8 cellular contexts compared by ENCODE assay signal in genomic region chr12:106247731-106248176, GRCh38. TPM values are rescaled to one million over a fixed set of nuclear protein-coding genes. Genes with fewer than 3 reads are reported as not detected.
DNase-seq lines count a peak whose midpoint lies in the region; ATAC-seq and TF ChIP-seq lines count a peak whose summit lies in the region.

Gene CKAP4, minus strand, starts transcription at chr12:106248020. Its CDS starts 169 bp downstream, at chr12:106247851.

- peaks cover 76 to 83% of the 10 kb centered on the region in 2 experiments for H3K4me1 ChIP-seq in neutrophil (ENCODE audit: control insufficient read depth in 1 of 2, insufficient read depth in 1 of 2, low read depth in 1 of 2, low read length in 1 of 2)
- peaks cover 7% of the 10 kb centered on the region for H3K4me1 ChIP-seq in urinary bladder (ENCODE audit: insufficient read depth)

- H3K27me3 Mint-ChIP-seq in CD14-positive monocyte (ENCODE audit: low read depth in 3 of 3) = peaks cover 0 to 4% (median 0%) of the 10 kb centered on the region in 3 donors

- peaks cover 0 to 4% (median 0%) of the 10 kb centered on the region in 7 donors for H3K9me3 Mint-ChIP-seq in CD14-positive monocyte
- no peaks in the 10 kb centered on the region for H3K9me3 Mint-ChIP-seq in activated naive CD4-positive, alpha-beta T cell treated with anti-CD3 and anti-CD28 coated beads, Interleukin-2, amount 50 U/mL, for 72 hours

- H3K36me3 ChIP-seq in neutrophil (peaks cover 15% of the 10 kb centered on the region), urinary bladder (ENCODE audit: insufficient read depth) (no peaks in the 10 kb centered on the region)

- peaks cover 74% of the 10 kb centered on the region for H3K4me1 Mint-ChIP-seq in CD14-positive monocyte

- ATAC-seq in GM19324 (IDR thresholded peaks at IDR 0.05; ENCODE audit: low FRiP score, unreplicated experiment) (peak; percentile 70), HG03457 (IDR thresholded peaks at IDR 0.05; ENCODE audit: unreplicated experiment) (peak; percentile 39)
- ATAC-seq in activated naive CD4-positive, alpha-beta T cell treated with anti-CD3 and anti-CD28 coated beads, Interleukin-2, amount 50 U/mL, for 72 hours = peak; percentile 70 to 73

- peaks cover 21 to 24% of the 10 kb centered on the region in 2 donors for H3K36me3 Mint-ChIP-seq in CD14-positive monocyte
- H3K36me3 Mint-ChIP-seq in activated naive CD4-positive, alpha-beta T cell treated with anti-CD3 and anti-CD28 coated beads, Interleukin-2, amount 50 U/mL, for 72 hours = no peaks in the 10 kb centered on the region

- H3K27ac ChIP-seq in neutrophil = peak within 1 kb of the TSS; percentile 100
- peak within 1 kb of the TSS; percentile 95 for H3K27ac ChIP-seq in urinary bladder (ENCODE audit: low read depth)

- DNase-seq in CD14-positive monocyte (ENCODE audit: low spot score) (peak; percentile 59), RPMI8226 (peak; percentile 46), glomerular endothelial cell (ENCODE audit: extremely low read depth, low read depth, low spot score) (no peak)
- peak in 1 of 2 donors; percentile 58 for DNase-seq in activated naive CD4-positive, alpha-beta T cell treated with anti-CD3 and anti-CD28 coated beads, Interleukin-2, amount 50 U/mL, for 72 hours (ENCODE audit: low spot score in 2 of 2)

- no peaks in the 10 kb centered on the region for H3K9me3 ChIP-seq in neutrophil

- H3K27me3 ChIP-seq in neutrophil = no peaks in the 10 kb centered on the region

- H3K4me3 Mint-ChIP-seq in CD14-positive monocyte = peak within 1 kb of the TSS; percentile 86 to 88

- intact Hi-C loops in CD14-positive monocyte (cut with micrococcal nuclease) = loop anchor here (2.0 to 5.0 kb wide), 5 partner anchors 21 to 110 kb away; partner anchors contain the start of genes TCP11L2 (in 2 of the 2) and POLR3B (in 1 of the 2)

- no peak for TF ChIP-seq CTCF in CD14-positive monocyte (IDR thresholded peaks at IDR 0.05)
- no peak for TF ChIP-seq CTCF in neutrophil (IDR thresholded peaks at IDR 0.05)

- WGBS in urinary bladder = under 1% methylated on average over 74 of the region's 75 CpGs

- peak within 1 kb of the TSS; percentile 96 to 99 (median 98) for H3K27ac Mint-ChIP-seq in CD14-positive monocyte
- H3K27ac Mint-ChIP-seq in activated naive CD4-positive, alpha-beta T cell treated with anti-CD3 and anti-CD28 coated beads, Interleukin-2, amount 50 U/mL, for 72 hours = peak within 1 kb of the TSS; percentile 22 to 62

- H3K4me3 ChIP-seq in neutrophil (ENCODE audit: low read depth in 1 of 2, low read length in 1 of 2) (peak within 1 kb of the TSS; percentile 77 to 99), urinary bladder (ENCODE audit: low read depth, low read length) (peak within 1 kb of the TSS; percentile 76)

RNA-seq across cellular contexts. Expression of gene CKAP4, which starts in this region (rescaled TPM):
- 10 to 100 TPM; 46.9 to 59.4 TPM for polyA plus RNA-seq in CD14-positive monocyte
- 10 to 100 TPM in 1 of 2 donors, 1 to 10 TPM in 1; 5.1 to 17.4 TPM for total RNA-seq in activated naive CD4-positive, alpha-beta T cell treated with anti-CD3 and anti-CD28 coated beads, Interleukin-2, amount 50 U/mL, for 72 hours
- 283 and 321 TPM in 2 replicates for total RNA-seq in glomerular endothelial cell
- total RNA-seq in urinary bladder = 93.3 TPM
- 40.8 TPM for polyA plus RNA-seq in urinary bladder
